ENCODE assay signal across 14 cellular contexts in genomic region chr1:31038360-31038759, GRCh38. TPM values are rescaled to one million over a fixed set of nuclear protein-coding genes. Genes with fewer than 3 reads are reported as not detected.
DNase-seq lines count a peak whose midpoint lies in the region; ATAC-seq and TF ChIP-seq lines count a peak whose summit lies in the region.
"Had no signal": no experiment of that assay in that cellular context is flagged by ENCODE, and none has a peak within 500 bp of the region (broad histone marks: within the 10 kb centered on the region; RNA-seq: fewer than 3 reads in every experiment).

No MANE protein-coding gene starts in this region.

- H3K4me2 ChIP-seq in KMS-11 = peak overlapping the region; percentile 91

- DNase-seq in BJ (ENCODE audit: low read depth) (peak; percentile 26), epithelial cell of esophagus (ENCODE audit: low read depth) (peak; percentile 70), non-pigmented ciliary epithelial cell (ENCODE audit: low read depth) (peak; percentile 45), NCI-H2196 treated with DMSO at 0.1 percent for 48 hours (lab: John Stamatoyannopoulos, UW; ENCODE audit: unreplicated experiment) (no peak), 8988T (no peak), NCI-H2171 (lab: John Stamatoyannopoulos, UW) (no peak)
- DNase-seq: Caco-2; effector CD8-positive, alpha-beta T cell; heart left ventricle; natural killer cell had no signal

- H3K36me3 ChIP-seq in BJ (ENCODE audit: control insufficient read depth, insufficient read depth, low read length) = 0 out of 2 replicates have a peak, but pooled peaks cover 1% of the 10 kb centered on the region
- H3K36me3 ChIP-seq in KMS-11 (ENCODE audit: insufficient read depth) = no peaks in the 10 kb centered on the region; the same call in 1 of the 2 replicates

- H3K27me3 ChIP-seq in BJ (ENCODE audit: control insufficient read depth, insufficient read depth, low read length) (no peaks in the 10 kb centered on the region), KMS-11 (ENCODE audit: insufficient read depth, low read depth) (no peaks in the 10 kb centered on the region)
- H3K27me3 ChIP-seq: heart left ventricle had no signal

- H4K20me1 ChIP-seq in KMS-11 (ENCODE audit: insufficient read depth) = peaks cover 73% of the 10 kb centered on the region

- H3K27ac ChIP-seq in KMS-11 = peak overlapping the region; percentile 80; the same call in 1 of the 2 replicates
- H3K27ac ChIP-seq: heart left ventricle, skin epidermis had no signal

- CTCF ChIA-PET in BJ (lab: Yijun Ruan, JAX) = interaction anchor here (0.6 kb wide), 1 partner anchor 80 kb away, joined by 3 read pairs; no protein-coding TSS in a partner anchor

- no peak overlapping the region for H3K9ac ChIP-seq in KMS-11

- ATAC-seq in GM18511 (IDR thresholded peaks at IDR 0.05; ENCODE audit: unreplicated experiment) = no peak
- ATAC-seq: activated CD4-positive, CD25-positive, alpha-beta regulatory T cell treated with anti-CD3 and anti-CD28 coated beads, Interleukin-2, amount 50 U/mL, for 24 hours; heart left ventricle had no signal

- no peak for TF ChIP-seq CTCF in BJ (IDR thresholded peaks at IDR 0.05; ENCODE audit: insufficient read depth, low read depth, low read length)
- TF ChIP-seq CTCF in KMS-11 (conservative IDR thresholded peaks at IDR 0.05; ENCODE audit: low read depth, low read length) = no peak
- no peak for TF ChIP-seq CTCF in epithelial cell of esophagus (IDR thresholded peaks at IDR 0.05; ENCODE audit: insufficient read depth, low read depth, low read length, missing control alignments)

- H2AFZ ChIP-seq in KMS-11 (ENCODE audit: low read depth) = no peak overlapping the region

- peaks cover 99% of the 10 kb centered on the region for H3K79me2 ChIP-seq in KMS-11 (ENCODE audit: insufficient read depth, low read depth)

- no peak overlapping the region for H3K4me3 ChIP-seq in BJ (ENCODE audit: low read depth, low read length)
- no peak overlapping the region for H3K4me3 ChIP-seq in KMS-11 (IDR thresholded peaks at IDR 0.05; ENCODE audit: insufficient read depth, low read depth, low read length)
- H3K4me3 ChIP-seq in epithelial cell of esophagus (ENCODE audit: low read length) = no peak overlapping the region
- H3K4me3 ChIP-seq: heart left ventricle, skin epidermis had no signal

- POLR2A ChIA-PET in BJ (lab: Charles Lee) = no interaction called here

- H3K4me1 ChIP-seq in KMS-11 (ENCODE audit: low read depth, poor library complexity, severe bottlenecking) = peaks cover 87% of the 10 kb centered on the region
- H3K4me1 ChIP-seq: Caco-2 had no signal

RNA-seq across cellular contexts. Expression of gene PUM1, which starts 27.2 kb away (rescaled TPM):
- 59.4 and 66.9 TPM in 2 replicates for polyA plus RNA-seq in BJ (2011; rRNA removed)
- polyA minus RNA-seq in BJ (2011; rRNA and poly(A)+ RNA removed) = 191 and 238 TPM in 2 replicates

Comparison
In these comparisons a context has a peak if more than half of its experiments do, and no peak if none do; other contexts are left out.
1. DNase-seq: peak in BJ (single experiment), epithelial cell of esophagus (single experiment) and non-pigmented ciliary epithelial cell (single experiment); none in NCI-H2196 treated with DMSO at 0.1 percent for 48 hours (single experiment), 8988T (single experiment) and NCI-H2171 (single experiment).